ENCODE assay signal across 15 cellular contexts in genomic region chr16:50468749-50469078, GRCh38.
DNase-seq lines count a peak whose midpoint lies in the region; ATAC-seq and TF ChIP-seq lines count a peak whose summit lies in the region.
"Had no signal": no experiment of that assay in that cellular context is flagged by ENCODE, and none has a peak within 500 bp of the region (broad histone marks: within the 10 kb centered on the region; RNA-seq: fewer than 3 reads in every experiment).

No MANE protein-coding gene starts in this region.

- peak overlapping the region; percentile 38 for H3K4me3 Mint-ChIP-seq in T-helper 2 cell treated with Interferon-gamma antibody and Interleukin-4, amounts not matched to agents 5 μg/mL and 100 μg/mL, for 36 hours
- H3K4me3 Mint-ChIP-seq in chondrocyte (ENCODE audit: unreplicated experiment), result peak overlapping the region; percentile 60
- H3K4me3 Mint-ChIP-seq in neural progenitor cell, result peak overlapping the region; percentile 79

- H3K36me3 ChIP-seq in HEK293 (ENCODE audit: control insufficient read depth in 2 of 2, insufficient read depth in 1 of 2, low read length in 2 of 2) (no peaks in the 10 kb centered on the region), neural progenitor cell (no peaks in the 10 kb centered on the region)
- H3K36me3 ChIP-seq: gastrocnemius medialis had no signal

- CTCF ChIA-PET in HEK293 (lab: Yijun Ruan, JAX), result no interaction called here

- peaks cover 43% of the 10 kb centered on the region for H3K27me3 ChIP-seq in neural progenitor cell

- ATAC-seq in GM21825 (IDR thresholded peaks at IDR 0.05; ENCODE audit: unreplicated experiment), result no peak
- ATAC-seq: gastrocnemius medialis, left cardiac atrium had no signal

- H3K27me3 Mint-ChIP-seq in T-helper 2 cell treated with Interferon-gamma antibody and Interleukin-4, amounts not matched to agents 5 μg/mL and 100 μg/mL, for 36 hours (ENCODE audit: low read depth), result peaks cover 40% of the 10 kb centered on the region
- H3K27me3 Mint-ChIP-seq in chondrocyte (ENCODE audit: low read depth), result peaks cover 52% of the 10 kb centered on the region
- peaks cover 8% of the 10 kb centered on the region for H3K27me3 Mint-ChIP-seq in neural progenitor cell (ENCODE audit: insufficient read depth, low read depth)

- H2AFZ ChIP-seq in neural progenitor cell (replicated peaks), result no peak overlapping the region

- no peak overlapping the region for H3K27ac Mint-ChIP-seq in T-helper 2 cell treated with Interferon-gamma antibody and Interleukin-4, amounts not matched to agents 5 μg/mL and 100 μg/mL, for 36 hours
- H3K27ac Mint-ChIP-seq in chondrocyte (ENCODE audit: unreplicated experiment), result no peak overlapping the region
- H3K27ac Mint-ChIP-seq in neural progenitor cell, result peak overlapping the region; percentile 87
- H3K27ac Mint-ChIP-seq: activated T-helper 2 cell treated with anti-CD3 and anti-CD28 coated beads, Interferon-gamma antibody, Interleukin-2, Interleukin-4, amounts not matched to agents 10 μg/mL and 5 μg/mL and 100 μg/mL, durations not matched to agents 14 hours and 24 hours and 36 hours had no signal

- H3K4me3 ChIP-seq in HEK293 (ENCODE audit: low read depth, low read length) (no peak overlapping the region), neural progenitor cell (peak overlapping the region; percentile 45)

- H3K4me1 Mint-ChIP-seq in T-helper 2 cell treated with Interferon-gamma antibody and Interleukin-4, amounts not matched to agents 5 μg/mL and 100 μg/mL, for 36 hours (ENCODE audit: low read depth), result peaks cover 6% of the 10 kb centered on the region
- H3K4me1 Mint-ChIP-seq in chondrocyte (ENCODE audit: low read depth), result peaks cover 12% of the 10 kb centered on the region
- peaks cover 59% of the 10 kb centered on the region for H3K4me1 Mint-ChIP-seq in neural progenitor cell

- POLR2A ChIA-PET in HEK293 (lab: Yijun Ruan, JAX), result no interaction called here

- H3K4me2 ChIP-seq in neural progenitor cell, result peak overlapping the region; percentile 88

- DNase-seq in T-helper 2 cell treated with Interferon-gamma antibody and Interleukin-4, amounts not matched to agents 5 μg/mL and 100 μg/mL, for 36 hours (ENCODE audit: low spot score), result no peak
- no peak for DNase-seq in T-helper 2 cell
- no peak for DNase-seq in chondrocyte (ENCODE audit: low spot score)
- DNase-seq in neural progenitor cell (ENCODE audit: low spot score), result no peak
- DNase-seq in midbrain (lab: John Stamatoyannopoulos, UW), result no peak
- no peak for DNase-seq in anterior cingulate cortex (lab: John Stamatoyannopoulos, UW)
- DNase-seq: activated CD4-positive, alpha-beta T cell treated with anti-CD3 and anti-CD28 coated beads for 1 hour; gastrocnemius medialis; GF-D8; left cardiac atrium; stimulated activated CD4-positive, alpha-beta T cell treated with anti-CD3 and anti-CD28 coated beads, Interleukin-2, amount 100 ng/mL, for 48 hours had no signal

- no peaks in the 10 kb centered on the region for H3K9me3 Mint-ChIP-seq in T-helper 2 cell treated with Interferon-gamma antibody and Interleukin-4, amounts not matched to agents 5 μg/mL and 100 μg/mL, for 36 hours
- H3K9me3 Mint-ChIP-seq in chondrocyte (ENCODE audit: low read depth), result peaks cover 12% of the 10 kb centered on the region
- peaks cover 8% of the 10 kb centered on the region for H3K9me3 Mint-ChIP-seq in neural progenitor cell
- H3K9me3 Mint-ChIP-seq: activated T-helper 2 cell treated with anti-CD3 and anti-CD28 coated beads, Interferon-gamma antibody, Interleukin-2, Interleukin-4, amounts not matched to agents 10 μg/mL and 5 μg/mL and 100 μg/mL, durations not matched to agents 14 hours and 24 hours and 36 hours had no signal

- H3K27ac ChIP-seq in HEK293 (ENCODE audit: extremely low read depth, low read depth, low read length) (no peak overlapping the region), neural progenitor cell (no peak overlapping the region)
- H3K27ac ChIP-seq: 22Rv1, gastrocnemius medialis had no signal

- H3K9me3 ChIP-seq in HEK293 (ENCODE audit: control insufficient read depth, insufficient read depth, low read depth, low read length) (no peaks in the 10 kb centered on the region), neural progenitor cell (ENCODE audit: low read depth) (no peaks in the 10 kb centered on the region)
- H3K9me3 ChIP-seq: gastrocnemius medialis had no signal

- peaks cover 35% of the 10 kb centered on the region for H3F3A ChIP-seq in neural progenitor cell (ENCODE audit: low read depth)

- H3K9ac ChIP-seq in neural progenitor cell, result no peak overlapping the region

- no peaks in the 10 kb centered on the region for H4K20me1 ChIP-seq in neural progenitor cell (ENCODE audit: low read depth)

- no peaks in the 10 kb centered on the region for H3K36me3 Mint-ChIP-seq in T-helper 2 cell treated with Interferon-gamma antibody and Interleukin-4, amounts not matched to agents 5 μg/mL and 100 μg/mL, for 36 hours (ENCODE audit: low read depth)
- H3K36me3 Mint-ChIP-seq in chondrocyte (ENCODE audit: low read depth), result no peaks in the 10 kb centered on the region
- H3K36me3 Mint-ChIP-seq in neural progenitor cell, result no peaks in the 10 kb centered on the region

- no peaks in the 10 kb centered on the region for H3K79me2 ChIP-seq in neural progenitor cell (ENCODE audit: low read depth)

- peaks cover 3% of the 10 kb centered on the region; the same call in 1 of the 2 replicates for H3K4me1 ChIP-seq in HEK293 (ENCODE audit: control insufficient read depth, insufficient read depth, low read length)
- H3K4me1 ChIP-seq in neural progenitor cell, result peaks cover 31% of the 10 kb centered on the region

- TF ChIP-seq CTCF in HEK293 (tag by site-specific recombination; IDR thresholded peaks at IDR 0.05) (no peak), chondrocyte (IDR thresholded peaks at IDR 0.05) (no peak), neural progenitor cell (IDR thresholded peaks at IDR 0.05) (no peak)

TF ChIP-seq in HEK293, 187 proteins besides CTCF, POLR2A, EP300 and RAD21:
- TF ChIP-seq ZNF175 (tag by site-specific recombination; IDR thresholded peaks at IDR 0.05) (no peak), ZNF768 (tag by site-specific recombination; IDR thresholded peaks at IDR 0.05) (peak; percentile 75; the same call in 1 of the 2 replicates)
- TF ChIP-seq, protein P1, sequence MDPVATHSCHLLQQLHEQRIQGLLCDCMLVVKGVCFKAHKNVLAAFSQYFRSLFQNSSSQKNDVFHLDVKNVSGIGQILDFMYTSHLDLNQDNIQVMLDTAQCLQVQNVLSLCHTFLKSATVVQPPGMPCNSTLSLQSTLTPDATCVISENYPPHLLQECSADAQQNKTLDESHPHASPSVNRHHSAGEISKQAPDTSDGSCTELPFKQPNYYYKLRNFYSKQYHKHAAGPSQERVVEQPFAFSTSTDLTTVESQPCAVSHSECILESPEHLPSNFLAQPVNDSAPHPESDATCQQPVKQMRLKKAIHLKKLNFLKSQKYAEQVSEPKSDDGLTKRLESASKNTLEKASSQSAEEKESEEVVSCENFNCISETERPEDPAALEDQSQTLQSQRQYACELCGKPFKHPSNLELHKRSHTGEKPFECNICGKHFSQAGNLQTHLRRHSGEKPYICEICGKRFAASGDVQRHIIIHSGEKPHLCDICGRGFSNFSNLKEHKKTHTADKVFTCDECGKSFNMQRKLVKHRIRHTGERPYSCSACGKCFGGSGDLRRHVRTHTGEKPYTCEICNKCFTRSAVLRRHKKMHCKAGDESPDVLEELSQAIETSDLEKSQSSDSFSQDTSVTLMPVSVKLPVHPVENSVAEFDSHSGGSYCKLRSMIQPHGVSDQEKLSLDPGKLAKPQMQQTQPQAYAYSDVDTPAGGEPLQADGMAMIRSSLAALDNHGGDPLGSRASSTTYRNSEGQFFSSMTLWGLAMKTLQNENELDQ (tag by site-specific recombination; IDR thresholded peaks at IDR 0.05; ENCODE audit: low read depth), result no peak
TF ChIP-seq in HEK293: peak in this region for 1.
